8 cellular contexts compared by ENCODE assay signal in the genomic region with DNA sequence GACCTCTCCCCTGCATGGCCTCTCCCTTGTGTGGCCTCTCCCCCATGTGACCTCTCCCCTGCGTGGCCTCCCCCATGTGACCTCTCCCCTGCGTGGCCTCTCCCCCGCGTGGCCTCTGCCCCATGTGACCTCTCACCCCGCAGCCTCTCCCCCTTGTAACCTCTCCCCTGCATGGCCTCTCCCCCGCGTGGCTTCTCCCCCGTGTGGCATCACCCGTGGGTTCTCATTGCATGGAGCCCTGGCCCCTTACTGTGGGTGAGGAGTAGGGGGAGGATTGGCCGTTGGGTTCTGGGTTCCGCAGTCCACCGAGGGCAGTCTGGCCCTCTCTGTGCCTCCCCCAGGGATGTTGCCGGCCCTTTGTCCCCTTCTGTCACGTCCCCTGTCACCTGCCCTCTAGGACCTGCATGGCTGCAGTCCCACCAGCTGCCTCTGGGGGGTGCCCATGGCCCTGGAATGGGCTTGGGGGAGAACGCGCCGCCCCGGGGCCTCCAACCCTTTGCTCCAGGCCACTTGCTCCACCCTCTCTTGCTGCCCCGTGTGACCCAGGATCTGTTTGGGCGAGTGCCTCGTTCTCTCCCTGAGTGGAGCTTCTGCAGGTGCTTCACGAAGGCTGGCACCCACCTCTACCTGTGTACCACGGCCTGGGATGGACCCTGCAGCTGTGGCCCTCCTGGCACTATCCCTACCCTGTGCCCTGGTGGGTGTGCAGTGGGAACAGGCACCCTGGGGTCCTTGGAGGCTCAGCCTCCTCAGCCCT.
DNase-seq lines count a peak whose midpoint lies in the region; ATAC-seq and TF ChIP-seq lines count a peak whose summit lies in the region.

No MANE protein-coding gene starts in this region.

- peak; percentile 80 for DNase-seq in NCI-H345 treated with DMSO at 0.1 percent for 48 hours (lab: John Stamatoyannopoulos, UW; ENCODE audit: unreplicated experiment)
- peak; percentile 78 for DNase-seq in activated CD4-positive, alpha-beta T cell treated with anti-CD3 and anti-CD28 coated beads for 1 hour
- DNase-seq in central memory CD4-positive, alpha-beta T cell = peak; percentile 75
- peak; percentile 90 for DNase-seq in left kidney (ENCODE audit: low read depth, low spot score)
- peak; percentile 98 to 99 for DNase-seq in stimulated activated CD4-positive, alpha-beta T cell treated with anti-CD3 and anti-CD28 coated beads, Interleukin-2, amount 100 ng/mL, for 48 hours

- ATAC-seq in HG03039 (IDR thresholded peaks at IDR 0.05; ENCODE audit: unreplicated experiment) (peak; percentile 54), HG03460 (IDR thresholded peaks at IDR 0.05; ENCODE audit: unreplicated experiment) (no peak)

- H3K4me3 ChIP-seq in GM12875 (ENCODE audit: low read depth, low read length) = no peak overlapping the region

- peak; percentile 98 for TF ChIP-seq CTCF in GM12875 (IDR thresholded peaks at IDR 0.05; ENCODE audit: borderline replicate concordance, insufficient read depth, low read depth, low read length)
